9 cellular contexts compared by ENCODE assay signal in the genomic region with DNA sequence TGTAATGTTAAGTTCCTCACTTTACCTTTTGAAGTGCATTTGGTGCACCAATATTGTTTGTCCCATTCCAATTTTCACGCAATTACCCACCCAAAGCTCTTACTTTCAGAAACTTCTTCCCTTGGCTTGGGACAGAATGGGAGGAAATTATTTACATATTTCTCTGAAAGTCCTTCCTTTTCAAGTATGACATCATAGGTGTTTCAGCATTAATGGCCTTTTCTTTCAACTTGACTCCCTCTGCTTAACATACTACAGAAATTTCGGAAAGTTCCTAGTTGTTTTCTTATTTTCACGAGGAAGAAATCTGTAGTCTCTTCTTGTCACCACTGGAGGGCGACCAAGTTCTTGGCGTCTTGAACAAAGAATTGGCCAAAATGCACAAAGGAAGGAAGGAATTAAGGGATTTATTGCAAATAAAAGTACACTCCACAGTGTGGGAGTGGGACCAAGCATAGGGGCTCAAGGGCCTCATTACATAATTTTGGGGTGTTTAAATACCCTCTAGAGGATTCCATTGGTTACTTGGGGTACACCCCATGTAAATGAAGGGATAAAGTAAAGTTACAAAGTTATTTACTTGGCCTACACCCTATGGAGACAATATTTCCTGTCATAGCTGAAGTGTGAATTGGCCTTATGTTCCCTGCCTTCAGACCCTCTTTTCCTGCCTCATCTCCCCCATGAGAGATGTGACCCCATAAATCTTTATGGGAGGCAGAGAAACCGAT.
DNase-seq lines count a peak whose midpoint lies in the region; ATAC-seq and TF ChIP-seq lines count a peak whose summit lies in the region.
"Had no signal": no experiment of that assay in that cellular context is flagged by ENCODE, and none has a peak within 500 bp of the region (broad histone marks: within the 10 kb centered on the region; RNA-seq: fewer than 3 reads in every experiment).

No MANE protein-coding gene starts in this region.

- no peaks in the 10 kb centered on the region for H3K9me3 Mint-ChIP-seq in chondrocyte (ENCODE audit: low read depth)

- intact Hi-C loops in ovary (cut with DNase I) (no loop called here), heart left ventricle (cut with DNase I) (no loop called here)

- no peaks in the 10 kb centered on the region for H3K79me2 ChIP-seq in osteoblast (ENCODE audit: insufficient read depth, low read length)

- no peak for ATAC-seq in heart left ventricle
- no peak for ATAC-seq in GM19397 (IDR thresholded peaks at IDR 0.05; ENCODE audit: unreplicated experiment)

- no peak overlapping the region for H3K4me2 ChIP-seq in osteoblast (ENCODE audit: insufficient read depth, low read length)

- peaks cover 4% of the 10 kb centered on the region for H3K4me1 Mint-ChIP-seq in chondrocyte (ENCODE audit: low read depth)

- no peak overlapping the region for H3K4me3 Mint-ChIP-seq in chondrocyte (ENCODE audit: unreplicated experiment)
- H3K4me3 Mint-ChIP-seq: activated naive CD8-positive, alpha-beta T cell had no signal

- no peak for TF ChIP-seq EP300 in ovary (IDR thresholded peaks at IDR 0.05)

- no peak for TF ChIP-seq POLR2A in ovary (IDR thresholded peaks at IDR 0.05)
- TF ChIP-seq POLR2A in heart left ventricle (IDR thresholded peaks at IDR 0.05): no peak

- H3K9me3 ChIP-seq in osteoblast (ENCODE audit: low read depth, low read length): peaks cover 2% of the 10 kb centered on the region
- no peaks in the 10 kb centered on the region for H3K9me3 ChIP-seq in ovary
- H3K9me3 ChIP-seq in heart left ventricle: no peaks in the 10 kb centered on the region

- no peak overlapping the region for H2AFZ ChIP-seq in osteoblast (ENCODE audit: low read length)

- H3K4me1 ChIP-seq in osteoblast (ENCODE audit: insufficient read depth, low read length) (no peaks in the 10 kb centered on the region), ovary (ENCODE audit: insufficient read depth) (peaks cover 2% of the 10 kb centered on the region), heart left ventricle (no peaks in the 10 kb centered on the region)

- H3K27me3 ChIP-seq in osteoblast (ENCODE audit: insufficient read depth, low read length): no peaks in the 10 kb centered on the region
- no peaks in the 10 kb centered on the region for H3K27me3 ChIP-seq in ovary
- H3K27me3 ChIP-seq in heart left ventricle: no peaks in the 10 kb centered on the region

- H3K4me3 ChIP-seq in osteoblast (ENCODE audit: insufficient read depth, low read length): no peak overlapping the region
- no peak overlapping the region for H3K4me3 ChIP-seq in ovary
- H3K4me3 ChIP-seq in heart left ventricle: no peak overlapping the region

- peak; percentile 11 for DNase-seq in stimulated activated CD4-positive, alpha-beta T cell treated with anti-CD3 and anti-CD28 coated beads, Interleukin-15, amount 100 ng/mL, for 24 hours
- no peak for DNase-seq in stimulated activated CD4-positive, alpha-beta T cell treated with anti-CD3 and anti-CD28 coated beads, Interleukin-1b, Interleukin-23, amount 100 ng/mL, for 48 hours
- DNase-seq in NCI-H526 treated with DMSO at 0.1 percent for 48 hours (lab: John Stamatoyannopoulos, UW) (peak; percentile 9), chondrocyte (ENCODE audit: low spot score) (no peak), osteoblast (ENCODE audit: insufficient read length, low spot score, missing footprints) (peak; percentile 3), ovary (no peak), heart left ventricle (no peak)

- H3K27ac Mint-ChIP-seq in chondrocyte (ENCODE audit: unreplicated experiment): no peak overlapping the region
- H3K27ac Mint-ChIP-seq: activated naive CD8-positive, alpha-beta T cell had no signal

- no peaks in the 10 kb centered on the region for H3K36me3 Mint-ChIP-seq in chondrocyte (ENCODE audit: low read depth)
- H3K36me3 Mint-ChIP-seq: activated naive CD8-positive, alpha-beta T cell had no signal

- 39 to 49% (median 44%) methylated on average over 6 of the region's 6 CpGs for WGBS in ovary, 3 donors
- WGBS in heart left ventricle, 4 donors: 21 to 25% (median 23%) methylated on average over 6 of the region's 6 CpGs

- no peaks in the 10 kb centered on the region for H4K20me1 ChIP-seq in osteoblast (ENCODE audit: insufficient read depth, low read length)

- peaks cover 6% of the 10 kb centered on the region for H3K27me3 Mint-ChIP-seq in chondrocyte (ENCODE audit: low read depth)
- H3K27me3 Mint-ChIP-seq: activated naive CD8-positive, alpha-beta T cell had no signal

- H3K36me3 ChIP-seq in osteoblast (ENCODE audit: insufficient read depth, low read length): no peaks in the 10 kb centered on the region
- H3K36me3 ChIP-seq in ovary: no peaks in the 10 kb centered on the region
- no peaks in the 10 kb centered on the region for H3K36me3 ChIP-seq in heart left ventricle

- H3K27ac ChIP-seq in osteoblast (ENCODE audit: low read depth, low read length) (no peak overlapping the region), ovary (no peak overlapping the region), heart left ventricle (no peak overlapping the region)

- TF ChIP-seq CTCF in chondrocyte (IDR thresholded peaks at IDR 0.05) (peak; percentile 82), osteoblast (IDR thresholded peaks at IDR 0.05; ENCODE audit: extremely low read depth, low read depth, low read length) (peak; percentile 9), ovary (IDR thresholded peaks at IDR 0.05) (no peak), heart left ventricle (IDR thresholded peaks at IDR 0.05) (peak in 3 of 12 donors; percentile 9 to 33 (median 27))

Comparison
In these comparisons a context has a peak if more than half of its experiments do, and no peak if none do; other contexts are left out.
1. DNase-seq: peak in stimulated activated CD4-positive, alpha-beta T cell treated with anti-CD3 and anti-CD28 coated beads, Interleukin-15, amount 100 ng/mL, for 24 hours (single experiment), NCI-H526 treated with DMSO at 0.1 percent for 48 hours (single experiment) and osteoblast (single experiment); none in stimulated activated CD4-positive, alpha-beta T cell treated with anti-CD3 and anti-CD28 coated beads, Interleukin-1b, Interleukin-23, amount 100 ng/mL, for 48 hours (single experiment), chondrocyte (single experiment), ovary (0 of 5) and heart left ventricle (0 of 5).
2. CTCF ChIP-seq: peak in chondrocyte (single experiment) and osteoblast (single experiment); none in ovary (0 of 3).